In genomic region chr4:122798101-122798500, GRCh38 we compare ENCODE assay signal across 9 cellular contexts. TPM values are rescaled to one million over a fixed set of nuclear protein-coding genes. Genes with fewer than 3 reads are reported as not detected.
DNase-seq lines count a peak whose midpoint lies in the region; ATAC-seq, FAIRE-seq and TF ChIP-seq lines count a peak whose summit lies in the region.
"Had no signal": no experiment of that assay in that cellular context is flagged by ENCODE, and none has a peak within 500 bp of the region (broad histone marks: within the 10 kb centered on the region; RNA-seq: fewer than 3 reads in every experiment).

No MANE protein-coding gene starts in this region.

- H3K4me3 Mint-ChIP-seq in activated CD8-positive, alpha-beta memory T cell treated with anti-CD3 and anti-CD28 coated beads, Interleukin-2, amount 10 ng/mL, durations not matched to agents 7 days and 5 days: no peak overlapping the region
- H3K4me3 Mint-ChIP-seq: activated B cell treated with CpG ODN at 0.5 μM for 24 hours had no signal

- POLR2A ChIA-PET in SK-N-SH (lab: Yijun Ruan, JAX): no interaction called here

- H3K27ac ChIP-seq in SK-N-SH (ENCODE audit: low read depth in 2 of 2, low read length in 1 of 2): peak overlapping the region; percentile 91 to 94

- peak overlapping the region; percentile 67 for H3K4me2 ChIP-seq in SK-N-SH

- TF ChIP-seq EP300 in SK-N-SH (IDR thresholded peaks at IDR 0.05; ENCODE audit: borderline replicate concordance in 1 of 2, low read depth in 1 of 2, low read length in 1 of 2): peak in 1 of 2 experiments; percentile 47; a peak in 1 of 4 replicates

- CTCF ChIA-PET in SK-N-SH (lab: Yijun Ruan, JAX): interaction anchor here (1.1 kb wide), 1 partner anchor 40 kb away, joined by 3 read pairs; no protein-coding TSS in a partner anchor
- CTCF ChIA-PET in activated CD8-positive, alpha-beta memory T cell treated with anti-CD3 and anti-CD28 coated beads, Interleukin-2, amount 10 ng/mL, durations not matched to agents 7 days and 5 days (lab: Charles Lee): no interaction called here

- peaks cover 3% of the 10 kb centered on the region for H3K27me3 Mint-ChIP-seq in activated CD8-positive, alpha-beta memory T cell treated with anti-CD3 and anti-CD28 coated beads, Interleukin-2, amount 10 ng/mL, durations not matched to agents 7 days and 5 days

- H3K79me2 ChIP-seq in SK-N-SH (ENCODE audit: insufficient read depth): no peaks in the 10 kb centered on the region

- no peaks in the 10 kb centered on the region for H4K20me1 ChIP-seq in SK-N-SH (ENCODE audit: insufficient read depth)

- no peak for FAIRE-seq in D721Med (lab: Jason Lieb, UNC)

- H3K9me3 Mint-ChIP-seq in activated CD8-positive, alpha-beta memory T cell treated with anti-CD3 and anti-CD28 coated beads, Interleukin-2, amount 10 ng/mL, durations not matched to agents 7 days and 5 days (ENCODE audit: low read depth): no peaks in the 10 kb centered on the region
- H3K9me3 Mint-ChIP-seq: activated B cell treated with CpG ODN at 0.5 μM for 24 hours had no signal

- 45% methylated on average over 5 of the region's 5 CpGs for WGBS in SK-N-SH (ENCODE audit: low lambda C conversion rate)

- H3K4me3 ChIP-seq in SK-N-SH (ENCODE audit: low read depth in 2 of 2, low read length in 1 of 2): peak overlapping the region in 1 of 2 experiments; percentile 9; a peak in 2 of 4 replicates
- peak overlapping the region in 1 of 2 donors; percentile 41 for H3K4me3 ChIP-seq in foreskin fibroblast (ENCODE audit: low read depth in 1 of 2, low read length in 2 of 2)

- H3F3A ChIP-seq in SK-N-SH (replicated peaks; ENCODE audit: insufficient read depth): peaks cover 23% of the 10 kb centered on the region

- TF ChIP-seq CTCF in SK-N-SH (IDR thresholded peaks at IDR 0.05) (no peak; the same call in 1 of the 2 replicates), foreskin fibroblast (IDR thresholded peaks at IDR 0.05; ENCODE audit: low read depth, low read length) (no peak), D721Med (IDR thresholded peaks at IDR 0.05; ENCODE audit: insufficient read depth, missing control alignments) (no peak), GM13976 (IDR thresholded peaks at IDR 0.05; ENCODE audit: borderline replicate concordance, control extremely low read depth, extremely low read depth, insufficient read depth, missing control alignments) (no peak)

- peaks cover 5 to 26% of the 10 kb centered on the region in 2 experiments for H3K4me1 ChIP-seq in SK-N-SH (ENCODE audit: control insufficient read depth in 1 of 2, insufficient read depth in 2 of 2, low read depth in 1 of 2, low read length in 1 of 2)

- no peaks in the 10 kb centered on the region for H3K9me2 ChIP-seq in SK-N-SH

- H3K36me3 ChIP-seq in SK-N-SH (replicated peaks in 1 of 2; ENCODE audit: control insufficient read depth in 1 of 2, insufficient read depth in 2 of 2, low read length in 1 of 2): no peaks in the 10 kb centered on the region

- no peak overlapping the region for H3K27ac Mint-ChIP-seq in activated CD8-positive, alpha-beta memory T cell treated with anti-CD3 and anti-CD28 coated beads, Interleukin-2, amount 10 ng/mL, durations not matched to agents 7 days and 5 days
- H3K27ac Mint-ChIP-seq: activated B cell treated with CpG ODN at 0.5 μM for 24 hours had no signal

- DNase-seq in HPDE6-E6E7 (ENCODE audit: extremely low spot score): peak; percentile 81
- DNase-seq in SK-N-SH: peak; percentile 23
- peak; percentile 92 to 97 for DNase-seq in foreskin fibroblast
- peak; percentile 66 for DNase-seq in pons (ENCODE audit: low spot score)
- DNase-seq in D721Med (ENCODE audit: insufficient read length, low spot score): no peak
- no peak for DNase-seq in activated CD8-positive, alpha-beta memory T cell treated with anti-CD3 and anti-CD28 coated beads, Interleukin-2, amount 10 ng/mL, durations not matched to agents 7 days and 5 days
- DNase-seq in GM13976 (ENCODE audit: low spot score): no peak
- DNase-seq: activated B cell treated with CpG ODN at 0.5 μM for 24 hours had no signal

- peaks cover 3% of the 10 kb centered on the region for H3K4me1 Mint-ChIP-seq in activated CD8-positive, alpha-beta memory T cell treated with anti-CD3 and anti-CD28 coated beads, Interleukin-2, amount 10 ng/mL, durations not matched to agents 7 days and 5 days
- H3K4me1 Mint-ChIP-seq: activated B cell treated with CpG ODN at 0.5 μM for 24 hours had no signal

- H3K9me3 ChIP-seq in SK-N-SH: no peaks in the 10 kb centered on the region

- ATAC-seq in GM18511 (IDR thresholded peaks at IDR 0.05; ENCODE audit: unreplicated experiment): peak; percentile 72
- no peak for ATAC-seq in activated CD8-positive, alpha-beta memory T cell treated with anti-CD3 and anti-CD28 coated beads, Interleukin-2, amount 10 ng/mL, durations not matched to agents 7 days and 5 days

- peak overlapping the region; percentile 67 for H3K9ac ChIP-seq in SK-N-SH

- in situ Hi-C loops in GM13976 (cut with MboI; ENCODE audit: low sequenced_read_pairs, unreplicated experiment): no loop called here

- no peak for TF ChIP-seq RAD21 in SK-N-SH (IDR thresholded peaks at IDR 0.05; ENCODE audit: low read length)

- no peaks in the 10 kb centered on the region for H3K27me3 ChIP-seq in SK-N-SH (ENCODE audit: insufficient read depth)

- peak overlapping the region; percentile 91 for H2AFZ ChIP-seq in SK-N-SH (ENCODE audit: low read depth)

- no peaks in the 10 kb centered on the region for H3K36me3 Mint-ChIP-seq in activated CD8-positive, alpha-beta memory T cell treated with anti-CD3 and anti-CD28 coated beads, Interleukin-2, amount 10 ng/mL, durations not matched to agents 7 days and 5 days

TF ChIP-seq in SK-N-SH, 30 proteins besides CTCF, POLR2A, EP300 and RAD21:
- peak; percentile 33; the same call in 1 of the 2 replicates for TF ChIP-seq TEAD4 (IDR thresholded peaks at IDR 0.05; ENCODE audit: borderline replicate concordance, insufficient read depth)
- TF ChIP-seq RXRA (IDR thresholded peaks at IDR 0.05; ENCODE audit: borderline replicate concordance, low read depth): peak; percentile 74
- peak; percentile 37; the same call in 1 of the 2 replicates for TF ChIP-seq POLR2AphosphoS5 (IDR thresholded peaks at IDR 0.05; ENCODE audit: low read depth, low read length)
- TF ChIP-seq TAF1 (IDR thresholded peaks at IDR 0.05; ENCODE audit: borderline replicate concordance, low read depth, low read length): peak; percentile 44; the same call in 1 of the 2 replicates
- TF ChIP-seq TCF12 (IDR thresholded peaks at IDR 0.05): peak; percentile 49
- no peak for TF ChIP-seq GATA2 (CRISPR knock-in tag; IDR thresholded peaks at IDR 0.05)
- no peak for TF ChIP-seq GABPA (IDR thresholded peaks at IDR 0.05; ENCODE audit: low read depth)
- TF ChIP-seq MAX (IDR thresholded peaks at IDR 0.05; ENCODE audit: low read depth): peak; percentile 31; the same call in 1 of the 2 replicates
- peak; percentile 32 for TF ChIP-seq NFIC (IDR thresholded peaks at IDR 0.05; ENCODE audit: borderline replicate concordance)
- TF ChIP-seq FOSL2 (IDR thresholded peaks at IDR 0.05; ENCODE audit: borderline replicate concordance, low read depth): no peak

RNA-seq across cellular contexts. Expression of gene FGF2, which starts 28.5 kb away (rescaled TPM):
- polyA plus RNA-seq in SK-N-SH (2012; rRNA removed): 11.1 and 17.0 TPM in 2 replicates
- polyA plus RNA-seq in SK-N-SH (2012; cell fraction: cytosol; rRNA removed): 18.6 and 22.5 TPM in 2 replicates
- 6.7 and 18.4 TPM in 2 replicates for polyA plus RNA-seq in SK-N-SH (2012; cell fraction: nucleus; rRNA removed)
- total RNA-seq in activated CD8-positive, alpha-beta memory T cell treated with anti-CD3 and anti-CD28 coated beads, Interleukin-2, amount 10 ng/mL, durations not matched to agents 7 days and 5 days: 1 to 10 TPM in 1 of 2 experiments, under 1 TPM in 1; 0.09 to 2.9 TPM

Comparison
In these comparisons a context has a peak if more than half of its experiments do, and no peak if none do; other contexts are left out.
1. DNase-seq: peak in HPDE6-E6E7 (single experiment), SK-N-SH (single experiment), foreskin fibroblast (2 of 2) and pons (single experiment); none in D721Med (single experiment), activated CD8-positive, alpha-beta memory T cell treated with anti-CD3 and anti-CD28 coated beads, Interleukin-2, amount 10 ng/mL, durations not matched to agents 7 days and 5 days (single experiment) and GM13976 (single experiment).